Comparison of ENCODE assay signal across 1 cellular context in the genomic region with DNA sequence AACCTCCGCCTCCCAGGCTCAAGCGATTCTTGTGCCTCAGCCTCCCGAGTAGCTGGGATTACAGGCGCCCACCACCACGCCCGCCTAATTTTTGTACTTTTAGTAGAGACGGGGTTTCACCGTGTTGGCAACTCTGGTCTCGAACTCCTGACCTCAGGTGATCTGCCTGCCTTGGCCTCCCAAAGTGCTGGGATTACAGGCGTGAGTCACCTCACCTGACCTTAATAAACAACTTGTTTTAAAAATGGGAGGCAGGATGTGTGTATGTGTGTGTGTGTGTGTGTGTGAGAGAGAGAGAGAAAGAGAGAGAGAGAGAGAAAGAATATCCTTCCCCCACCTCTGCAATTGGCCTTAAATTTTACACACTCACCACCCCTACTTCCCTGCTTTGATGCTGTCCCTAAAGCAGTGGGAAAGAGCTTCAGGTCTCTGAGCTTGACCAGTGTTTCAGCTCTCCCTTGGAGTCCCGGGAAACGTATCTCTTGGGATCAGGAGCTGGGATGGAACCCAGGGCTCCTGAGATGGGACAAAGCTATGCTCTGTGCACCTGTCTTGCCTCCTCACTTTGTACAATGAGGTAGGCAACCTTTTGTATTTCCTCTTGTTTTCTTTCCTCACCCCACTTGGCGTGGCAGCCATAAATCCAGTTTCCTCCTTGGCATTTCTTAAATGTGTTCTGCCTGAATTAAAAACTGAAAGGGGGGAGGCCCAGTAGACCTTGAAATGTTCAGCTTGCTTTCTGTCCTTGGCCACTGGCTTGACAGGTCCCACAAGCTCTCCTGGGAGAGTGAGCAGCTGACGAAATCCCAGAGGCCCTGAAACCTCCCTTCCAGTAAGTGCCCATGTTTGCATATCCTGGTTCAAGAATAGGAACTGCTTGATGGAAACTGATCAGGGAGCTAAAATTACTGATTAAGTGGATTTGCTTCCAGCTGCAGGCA.
TF ChIP-seq lines count a peak whose summit lies in the region.

No MANE protein-coding gene starts in this region.

TF ChIP-seq in HepG2, 621 proteins besides CTCF, POLR2A, EP300 and RAD21 (continued from another document and continues in another):
- no peak for TF ChIP-seq IRF2 (CRISPR knock-in tag; IDR thresholded peaks at IDR 0.05)
- TF ChIP-seq, protein P1, sequence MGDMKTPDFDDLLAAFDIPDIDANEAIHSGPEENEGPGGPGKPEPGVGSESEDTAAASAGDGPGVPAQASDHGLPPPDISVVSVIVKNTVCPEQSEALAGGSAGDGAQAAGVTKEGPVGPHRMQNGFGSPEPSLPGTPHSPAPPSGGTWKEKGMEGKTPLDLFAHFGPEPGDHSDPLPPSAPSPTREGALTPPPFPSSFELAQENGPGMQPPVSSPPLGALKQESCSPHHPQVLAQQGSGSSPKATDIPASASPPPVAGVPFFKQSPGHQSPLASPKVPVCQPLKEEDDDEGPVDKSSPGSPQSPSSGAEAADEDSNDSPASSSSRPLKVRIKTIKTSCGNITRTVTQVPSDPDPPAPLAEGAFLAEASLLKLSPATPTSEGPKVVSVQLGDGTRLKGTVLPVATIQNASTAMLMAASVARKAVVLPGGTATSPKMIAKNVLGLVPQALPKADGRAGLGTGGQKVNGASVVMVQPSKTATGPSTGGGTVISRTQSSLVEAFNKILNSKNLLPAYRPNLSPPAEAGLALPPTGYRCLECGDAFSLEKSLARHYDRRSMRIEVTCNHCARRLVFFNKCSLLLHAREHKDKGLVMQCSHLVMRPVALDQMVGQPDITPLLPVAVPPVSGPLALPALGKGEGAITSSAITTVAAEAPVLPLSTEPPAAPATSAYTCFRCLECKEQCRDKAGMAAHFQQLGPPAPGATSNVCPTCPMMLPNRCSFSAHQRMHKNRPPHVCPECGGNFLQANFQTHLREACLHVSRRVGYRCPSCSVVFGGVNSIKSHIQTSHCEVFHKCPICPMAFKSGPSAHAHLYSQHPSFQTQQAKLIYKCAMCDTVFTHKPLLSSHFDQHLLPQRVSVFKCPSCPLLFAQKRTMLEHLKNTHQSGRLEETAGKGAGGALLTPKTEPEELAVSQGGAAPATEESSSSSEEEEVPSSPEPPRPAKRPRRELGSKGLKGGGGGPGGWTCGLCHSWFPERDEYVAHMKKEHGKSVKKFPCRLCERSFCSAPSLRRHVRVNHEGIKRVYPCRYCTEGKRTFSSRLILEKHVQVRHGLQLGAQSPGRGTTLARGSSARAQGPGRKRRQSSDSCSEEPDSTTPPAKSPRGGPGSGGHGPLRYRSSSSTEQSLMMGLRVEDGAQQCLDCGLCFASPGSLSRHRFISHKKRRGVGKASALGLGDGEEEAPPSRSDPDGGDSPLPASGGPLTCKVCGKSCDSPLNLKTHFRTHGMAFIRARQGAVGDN (CRISPR knock-in tag; IDR thresholded peaks at IDR 0.05), result peak; percentile 56
- no peak for TF ChIP-seq SIX4 (CRISPR knock-in tag; IDR thresholded peaks at IDR 0.05)
- TF ChIP-seq ZNF30 (CRISPR knock-in tag; IDR thresholded peaks at IDR 0.05), result no peak
- TF ChIP-seq KLF6 (CRISPR knock-in tag; IDR thresholded peaks at IDR 0.05), result peak; percentile 50; the same call in 1 of the 2 replicates
- no peak for TF ChIP-seq RAD51 (IDR thresholded peaks at IDR 0.05; ENCODE audit: borderline replicate concordance)
- TF ChIP-seq KAT2B (IDR thresholded peaks at IDR 0.05; ENCODE audit: borderline replicate concordance, low read depth, low read length), result no peak
- TF ChIP-seq, protein P2, sequence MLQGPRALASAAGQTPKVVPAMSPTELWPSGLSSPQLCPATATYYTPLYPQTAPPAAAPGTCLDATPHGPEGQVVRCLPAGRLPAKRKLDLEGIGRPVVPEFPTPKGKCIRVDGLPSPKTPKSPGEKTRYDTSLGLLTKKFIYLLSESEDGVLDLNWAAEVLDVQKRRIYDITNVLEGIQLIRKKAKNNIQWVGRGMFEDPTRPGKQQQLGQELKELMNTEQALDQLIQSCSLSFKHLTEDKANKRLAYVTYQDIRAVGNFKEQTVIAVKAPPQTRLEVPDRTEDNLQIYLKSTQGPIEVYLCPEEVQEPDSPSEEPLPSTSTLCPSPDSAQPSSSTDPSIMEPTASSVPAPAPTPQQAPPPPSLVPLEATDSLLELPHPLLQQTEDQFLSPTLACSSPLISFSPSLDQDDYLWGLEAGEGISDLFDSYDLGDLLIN (CRISPR knock-in tag; IDR thresholded peaks at IDR 0.05; ENCODE audit: borderline replicate concordance), result no peak
- TF ChIP-seq, protein P3, sequence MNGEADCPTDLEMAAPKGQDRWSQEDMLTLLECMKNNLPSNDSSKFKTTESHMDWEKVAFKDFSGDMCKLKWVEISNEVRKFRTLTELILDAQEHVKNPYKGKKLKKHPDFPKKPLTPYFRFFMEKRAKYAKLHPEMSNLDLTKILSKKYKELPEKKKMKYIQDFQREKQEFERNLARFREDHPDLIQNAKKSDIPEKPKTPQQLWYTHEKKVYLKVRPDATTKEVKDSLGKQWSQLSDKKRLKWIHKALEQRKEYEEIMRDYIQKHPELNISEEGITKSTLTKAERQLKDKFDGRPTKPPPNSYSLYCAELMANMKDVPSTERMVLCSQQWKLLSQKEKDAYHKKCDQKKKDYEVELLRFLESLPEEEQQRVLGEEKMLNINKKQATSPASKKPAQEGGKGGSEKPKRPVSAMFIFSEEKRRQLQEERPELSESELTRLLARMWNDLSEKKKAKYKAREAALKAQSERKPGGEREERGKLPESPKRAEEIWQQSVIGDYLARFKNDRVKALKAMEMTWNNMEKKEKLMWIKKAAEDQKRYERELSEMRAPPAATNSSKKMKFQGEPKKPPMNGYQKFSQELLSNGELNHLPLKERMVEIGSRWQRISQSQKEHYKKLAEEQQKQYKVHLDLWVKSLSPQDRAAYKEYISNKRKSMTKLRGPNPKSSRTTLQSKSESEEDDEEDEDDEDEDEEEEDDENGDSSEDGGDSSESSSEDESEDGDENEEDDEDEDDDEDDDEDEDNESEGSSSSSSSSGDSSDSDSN (CRISPR knock-in tag; IDR thresholded peaks at IDR 0.05), result peak; percentile 53
- no peak for TF ChIP-seq ZNF354B (CRISPR knock-in tag; IDR thresholded peaks at IDR 0.05)
- peak; percentile 74 for TF ChIP-seq RARA (CRISPR knock-in tag; IDR thresholded peaks at IDR 0.05)
- no peak for TF ChIP-seq CCAR2 (optimal IDR thresholded peaks at IDR 0.05; ENCODE audit: low read depth, low read length)
- no peak for TF ChIP-seq ZNF720 (CRISPR knock-in tag; IDR thresholded peaks at IDR 0.05)
- TF ChIP-seq GPN1 (CRISPR knock-in tag; IDR thresholded peaks at IDR 0.05; ENCODE audit: borderline replicate concordance), result no peak
- TF ChIP-seq, protein P4, sequence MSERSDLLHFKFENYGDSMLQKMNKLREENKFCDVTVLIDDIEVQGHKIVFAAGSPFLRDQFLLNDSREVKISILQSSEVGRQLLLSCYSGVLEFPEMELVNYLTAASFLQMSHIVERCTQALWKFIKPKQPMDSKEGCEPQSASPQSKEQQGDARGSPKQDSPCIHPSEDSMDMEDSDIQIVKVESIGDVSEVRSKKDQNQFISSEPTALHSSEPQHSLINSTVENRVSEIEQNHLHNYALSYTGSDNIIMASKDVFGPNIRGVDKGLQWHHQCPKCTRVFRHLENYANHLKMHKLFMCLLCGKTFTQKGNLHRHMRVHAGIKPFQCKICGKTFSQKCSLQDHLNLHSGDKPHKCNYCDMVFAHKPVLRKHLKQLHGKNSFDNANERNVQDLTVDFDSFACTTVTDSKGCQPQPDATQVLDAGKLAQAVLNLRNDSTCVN (CRISPR knock-in tag; IDR thresholded peaks at IDR 0.05; ENCODE audit: borderline replicate concordance), result no peak
- TF ChIP-seq ZNF549 (CRISPR knock-in tag; IDR thresholded peaks at IDR 0.05), result no peak
- TF ChIP-seq ZFP36L2 (CRISPR knock-in tag; IDR thresholded peaks at IDR 0.05), result no peak
- TF ChIP-seq FOXA3 (CRISPR knock-in tag; IDR thresholded peaks at IDR 0.05), result peak; percentile 82
- TF ChIP-seq ZNF724P (CRISPR knock-in tag; IDR thresholded peaks at IDR 0.05; ENCODE audit: borderline replicate concordance), result no peak
- no peak for TF ChIP-seq SRSF1 (optimal IDR thresholded peaks at IDR 0.05; ENCODE audit: low read depth, low read length)
- TF ChIP-seq BRD4 (CRISPR knock-in tag; IDR thresholded peaks at IDR 0.05), result peak; percentile 49; the same call in 1 of the 2 replicates
- TF ChIP-seq, protein P5, sequence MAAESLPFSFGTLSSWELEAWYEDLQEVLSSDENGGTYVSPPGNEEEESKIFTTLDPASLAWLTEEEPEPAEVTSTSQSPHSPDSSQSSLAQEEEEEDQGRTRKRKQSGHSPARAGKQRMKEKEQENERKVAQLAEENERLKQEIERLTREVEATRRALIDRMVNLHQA (CRISPR knock-in tag; IDR thresholded peaks at IDR 0.05), result no peak
- TF ChIP-seq ZNF430 (CRISPR knock-in tag; IDR thresholded peaks at IDR 0.05), result no peak
- no peak for TF ChIP-seq GTF2F1 (IDR thresholded peaks at IDR 0.05; ENCODE audit: low read length)
- TF ChIP-seq, protein P6, sequence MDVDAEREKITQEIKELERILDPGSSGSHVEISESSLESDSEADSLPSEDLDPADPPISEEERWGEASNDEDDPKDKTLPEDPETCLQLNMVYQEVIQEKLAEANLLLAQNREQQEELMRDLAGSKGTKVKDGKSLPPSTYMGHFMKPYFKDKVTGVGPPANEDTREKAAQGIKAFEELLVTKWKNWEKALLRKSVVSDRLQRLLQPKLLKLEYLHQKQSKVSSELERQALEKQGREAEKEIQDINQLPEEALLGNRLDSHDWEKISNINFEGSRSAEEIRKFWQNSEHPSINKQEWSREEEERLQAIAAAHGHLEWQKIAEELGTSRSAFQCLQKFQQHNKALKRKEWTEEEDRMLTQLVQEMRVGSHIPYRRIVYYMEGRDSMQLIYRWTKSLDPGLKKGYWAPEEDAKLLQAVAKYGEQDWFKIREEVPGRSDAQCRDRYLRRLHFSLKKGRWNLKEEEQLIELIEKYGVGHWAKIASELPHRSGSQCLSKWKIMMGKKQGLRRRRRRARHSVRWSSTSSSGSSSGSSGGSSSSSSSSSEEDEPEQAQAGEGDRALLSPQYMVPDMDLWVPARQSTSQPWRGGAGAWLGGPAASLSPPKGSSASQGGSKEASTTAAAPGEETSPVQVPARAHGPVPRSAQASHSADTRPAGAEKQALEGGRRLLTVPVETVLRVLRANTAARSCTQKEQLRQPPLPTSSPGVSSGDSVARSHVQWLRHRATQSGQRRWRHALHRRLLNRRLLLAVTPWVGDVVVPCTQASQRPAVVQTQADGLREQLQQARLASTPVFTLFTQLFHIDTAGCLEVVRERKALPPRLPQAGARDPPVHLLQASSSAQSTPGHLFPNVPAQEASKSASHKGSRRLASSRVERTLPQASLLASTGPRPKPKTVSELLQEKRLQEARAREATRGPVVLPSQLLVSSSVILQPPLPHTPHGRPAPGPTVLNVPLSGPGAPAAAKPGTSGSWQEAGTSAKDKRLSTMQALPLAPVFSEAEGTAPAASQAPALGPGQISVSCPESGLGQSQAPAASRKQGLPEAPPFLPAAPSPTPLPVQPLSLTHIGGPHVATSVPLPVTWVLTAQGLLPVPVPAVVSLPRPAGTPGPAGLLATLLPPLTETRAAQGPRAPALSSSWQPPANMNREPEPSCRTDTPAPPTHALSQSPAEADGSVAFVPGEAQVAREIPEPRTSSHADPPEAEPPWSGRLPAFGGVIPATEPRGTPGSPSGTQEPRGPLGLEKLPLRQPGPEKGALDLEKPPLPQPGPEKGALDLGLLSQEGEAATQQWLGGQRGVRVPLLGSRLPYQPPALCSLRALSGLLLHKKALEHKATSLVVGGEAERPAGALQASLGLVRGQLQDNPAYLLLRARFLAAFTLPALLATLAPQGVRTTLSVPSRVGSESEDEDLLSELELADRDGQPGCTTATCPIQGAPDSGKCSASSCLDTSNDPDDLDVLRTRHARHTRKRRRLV (CRISPR knock-in tag; IDR thresholded peaks at IDR 0.05), result no peak
- TF ChIP-seq ZMYM2 (CRISPR knock-in tag; IDR thresholded peaks at IDR 0.05), result peak; percentile 64
- TF ChIP-seq, protein P7, sequence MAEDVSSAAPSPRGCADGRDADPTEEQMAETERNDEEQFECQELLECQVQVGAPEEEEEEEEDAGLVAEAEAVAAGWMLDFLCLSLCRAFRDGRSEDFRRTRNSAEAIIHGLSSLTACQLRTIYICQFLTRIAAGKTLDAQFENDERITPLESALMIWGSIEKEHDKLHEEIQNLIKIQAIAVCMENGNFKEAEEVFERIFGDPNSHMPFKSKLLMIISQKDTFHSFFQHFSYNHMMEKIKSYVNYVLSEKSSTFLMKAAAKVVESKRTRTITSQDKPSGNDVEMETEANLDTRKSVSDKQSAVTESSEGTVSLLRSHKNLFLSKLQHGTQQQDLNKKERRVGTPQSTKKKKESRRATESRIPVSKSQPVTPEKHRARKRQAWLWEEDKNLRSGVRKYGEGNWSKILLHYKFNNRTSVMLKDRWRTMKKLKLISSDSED (CRISPR knock-in tag; IDR thresholded peaks at IDR 0.05), result no peak
- peak; percentile 50; the same call in 1 of the 2 replicates for TF ChIP-seq GATA4 (IDR thresholded peaks at IDR 0.05; ENCODE audit: borderline replicate concordance, low read depth)
- TF ChIP-seq, protein P8, sequence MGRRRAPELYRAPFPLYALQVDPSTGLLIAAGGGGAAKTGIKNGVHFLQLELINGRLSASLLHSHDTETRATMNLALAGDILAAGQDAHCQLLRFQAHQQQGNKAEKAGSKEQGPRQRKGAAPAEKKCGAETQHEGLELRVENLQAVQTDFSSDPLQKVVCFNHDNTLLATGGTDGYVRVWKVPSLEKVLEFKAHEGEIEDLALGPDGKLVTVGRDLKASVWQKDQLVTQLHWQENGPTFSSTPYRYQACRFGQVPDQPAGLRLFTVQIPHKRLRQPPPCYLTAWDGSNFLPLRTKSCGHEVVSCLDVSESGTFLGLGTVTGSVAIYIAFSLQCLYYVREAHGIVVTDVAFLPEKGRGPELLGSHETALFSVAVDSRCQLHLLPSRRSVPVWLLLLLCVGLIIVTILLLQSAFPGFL (CRISPR knock-in tag; IDR thresholded peaks at IDR 0.05), result no peak
- TF ChIP-seq CEBPG (CRISPR knock-in tag; IDR thresholded peaks at IDR 0.05), result peak; percentile 91
- TF ChIP-seq GFI1 (CRISPR knock-in tag; IDR thresholded peaks at IDR 0.05; ENCODE audit: borderline replicate concordance), result no peak
- TF ChIP-seq THAP11 (CRISPR knock-in tag; IDR thresholded peaks at IDR 0.05), result peak; percentile 53; the same call in 1 of the 2 replicates
- TF ChIP-seq SRSF9 (IDR thresholded peaks at IDR 0.05; ENCODE audit: borderline replicate concordance, insufficient read depth, low read depth, low read length, poor library complexity, severe bottlenecking), result no peak
- no peak for TF ChIP-seq CHD2 (IDR thresholded peaks at IDR 0.05; ENCODE audit: low read depth, low read length)
- no peak for TF ChIP-seq FOXC1 (CRISPR knock-in tag; IDR thresholded peaks at IDR 0.05; ENCODE audit: borderline replicate concordance)
- TF ChIP-seq NFE2L1 (CRISPR knock-in tag; IDR thresholded peaks at IDR 0.05; ENCODE audit: borderline replicate concordance), result no peak
- no peak for TF ChIP-seq ZNF790 (CRISPR knock-in tag; IDR thresholded peaks at IDR 0.05; ENCODE audit: borderline replicate concordance)
- TF ChIP-seq GTF3A (CRISPR knock-in tag; conservative IDR thresholded peaks at IDR 0.05), result no peak
- TF ChIP-seq FOXK1 (CRISPR knock-in tag; IDR thresholded peaks at IDR 0.05; ENCODE audit: borderline replicate concordance, low read depth), result peak; percentile 58; the same call in 1 of the 2 replicates
- no peak for TF ChIP-seq GABPA (IDR thresholded peaks at IDR 0.05; ENCODE audit: low read depth, low read length)
- TF ChIP-seq GABPA (CRISPR knock-in tag; IDR thresholded peaks at IDR 0.05; ENCODE audit: low read depth), result 0 out of 2 replicates have a peak, but pooled peaks have one; percentile 22
- peak; percentile 97 for TF ChIP-seq NFKBIZ (CRISPR knock-in tag; IDR thresholded peaks at IDR 0.05)
- TF ChIP-seq PLRG1 (conservative IDR thresholded peaks at IDR 0.05), result no peak
- no peak for TF ChIP-seq SP1 (IDR thresholded peaks at IDR 0.05)
- TF ChIP-seq SP1 (CRISPR knock-in tag; IDR thresholded peaks at IDR 0.05), result no peak
- no peak for TF ChIP-seq ZNF282 (IDR thresholded peaks at IDR 0.05; ENCODE audit: partially characterized antibody)
- 0 out of 2 replicates have a peak, but pooled peaks have one; percentile 27 for TF ChIP-seq BORCS8-MEF2B (CRISPR knock-in tag; IDR thresholded peaks at IDR 0.05)
- TF ChIP-seq RNF2 (conservative IDR thresholded peaks at IDR 0.05; ENCODE audit: low read depth), result no peak
- TF ChIP-seq ZNF367 (CRISPR knock-in tag; IDR thresholded peaks at IDR 0.05; ENCODE audit: borderline replicate concordance), result no peak
